Comparison of ENCODE assay signal across 18 cellular contexts in genomic region chr11:29214833-29215232, GRCh38.
DNase-seq lines count a peak whose midpoint lies in the region; ATAC-seq and TF ChIP-seq lines count a peak whose summit lies in the region.
"Had no signal": no experiment of that assay in that cellular context is flagged by ENCODE, and none has a peak within 500 bp of the region (broad histone marks: within the 10 kb centered on the region; RNA-seq: fewer than 3 reads in every experiment).

No MANE protein-coding gene starts in this region.

- TF ChIP-seq RAD21 in IMR-90 (IDR thresholded peaks at IDR 0.05; ENCODE audit: low read length): no peak

- H4K20me1 ChIP-seq in IMR-90 (ENCODE audit: insufficient read depth, low read length): no peaks in the 10 kb centered on the region

- no peak overlapping the region for H3K27ac ChIP-seq in IMR-90 (ENCODE audit: insufficient read depth, low read length)
- H3K27ac ChIP-seq: HL-60 had no signal

- no peak overlapping the region for H2AK9ac ChIP-seq in IMR-90 (replicated peaks; ENCODE audit: low read depth, low read length, poor library complexity)

- no peak for TF ChIP-seq CTCF in AG09309 (IDR thresholded peaks at IDR 0.05; ENCODE audit: control insufficient read depth, insufficient read depth, low read depth, low read length, missing control alignments)
- no peak for TF ChIP-seq CTCF in IMR-90 (conservative IDR thresholded peaks at IDR 0.05; ENCODE audit: low read depth, low read length)
- no peak for TF ChIP-seq CTCF in choroid plexus epithelial cell (conservative IDR thresholded peaks at IDR 0.05; ENCODE audit: low read depth, low read length)

- no peak overlapping the region; the same call in 1 of the 2 replicates for H4K5ac ChIP-seq in IMR-90 (ENCODE audit: low read depth, low read length)

- H2BK15ac ChIP-seq in IMR-90 (ENCODE audit: low read depth, low read length): no peak overlapping the region

- POLR2A ChIA-PET in IMR-90 (lab: Charles Lee; ENCODE audit: unreplicated experiment): no interaction called here

- dilution Hi-C loops in IMR-90 (cut with HindIII; ENCODE audit: low sequenced_read_pairs, unreplicated experiment): no loop called here

- no peak overlapping the region for H3K4me3 ChIP-seq in AG09309 (ENCODE audit: control insufficient read depth, low read depth, low read length)
- H3K4me3 ChIP-seq in IMR-90 (ENCODE audit: insufficient read depth, low read depth, low read length): no peak overlapping the region
- H3K4me3 ChIP-seq in choroid plexus epithelial cell (ENCODE audit: low read depth, low read length): no peak overlapping the region
- H3K4me3 ChIP-seq: HAP-1, K562 had no signal

- H3K79me1 ChIP-seq in IMR-90 (ENCODE audit: low read depth in 1 of 2, low read length in 2 of 2): no peaks in the 10 kb centered on the region

- H2AFZ ChIP-seq in IMR-90 (replicated peaks; ENCODE audit: low read length, poor library complexity): no peak overlapping the region

- peaks cover 5% of the 10 kb centered on the region; the same call in 1 of the 2 replicates for H3K4me1 ChIP-seq in IMR-90 (ENCODE audit: control insufficient read depth, insufficient read depth, low read length)
- H3K4me1 ChIP-seq: HAP-1 had no signal

- no peak for TF ChIP-seq POLR2A in IMR-90 (IDR thresholded peaks at IDR 0.05; ENCODE audit: low read depth, low read length)

- no peak overlapping the region for H2AK5ac ChIP-seq in IMR-90 (ENCODE audit: low read depth, low read length)

- peak overlapping the region; percentile 43; the same call in 1 of the 2 replicates for H2BK120ac ChIP-seq in IMR-90 (ENCODE audit: low read depth, low read length)

- intact Hi-C loops in IMR-90 (cut with micrococcal nuclease): no loop called here

- DNase-seq in AG09309 (ENCODE audit: low read depth) (peak; percentile 5), IMR-90 (peak; percentile 76), choroid plexus epithelial cell (ENCODE audit: low read depth) (peak; percentile 58), iris pigment epithelial cell (ENCODE audit: low read depth) (peak; percentile 73), UCSD-AML1 (lab: John Stamatoyannopoulos, UW; ENCODE audit: unreplicated experiment) (no peak), NOMO-1 treated with DMSO at 0.1 percent for 48 hours (lab: John Stamatoyannopoulos, UW; ENCODE audit: unreplicated experiment) (no peak), ureter (ENCODE audit: low spot score) (no peak), T-helper 1 cell (no peak)
- DNase-seq: CD4-positive, alpha-beta memory T cell; DMS79 treated with DMSO at 0.1 percent for 48 hours; NCI-H1105; NCI-H187 treated with DMSO at 0.1 percent for 48 hours; NCI-H446 treated with DMSO at 0.1 percent for 48 hours; NCI-H774; SHP77 treated with DMSO at 0.1 percent for 48 hours had no signal

- no peak overlapping the region; the same call in 1 of the 2 replicates for H3K9ac ChIP-seq in IMR-90 (ENCODE audit: low read depth, low read length)

- no peak overlapping the region for H3K56ac ChIP-seq in IMR-90 (ENCODE audit: extremely low read depth, insufficient read depth, low read length)

- 0 out of 2 replicates have a peak, but pooled peaks cover 2% of the 10 kb centered on the region for H3K9me3 ChIP-seq in IMR-90 (ENCODE audit: control insufficient read depth, insufficient read depth, low read length)
- H3K9me3 ChIP-seq: HAP-1 had no signal

- peak overlapping the region; percentile 77 for H2BK5ac ChIP-seq in IMR-90 (ENCODE audit: low read depth, low read length, poor library complexity, severe bottlenecking)

- CTCF ChIA-PET in IMR-90 (lab: Yijun Ruan, JAX): no interaction called here

- in situ Hi-C loops in IMR-90 (cut with MboI; ENCODE audit: low sequenced_read_pairs): no loop called here

- no peaks in the 10 kb centered on the region for H3K9me1 ChIP-seq in IMR-90 (ENCODE audit: insufficient read depth, low read length)

- H3K14ac ChIP-seq in IMR-90 (replicated peaks; ENCODE audit: low read depth, low read length): no peak overlapping the region

- no CpG with 5 or more reads among the region's 4 CpGs for WGBS in IMR-90 (ENCODE audit: extremely low coverage in 2 of 2, insufficient read length in 1 of 2), 2 experiments

- no peaks in the 10 kb centered on the region for H3K36me3 ChIP-seq in IMR-90 (ENCODE audit: control insufficient read depth, insufficient read depth, low read length)
- H3K36me3 ChIP-seq: HAP-1 had no signal

- no peak; the same call in 1 of the 2 replicates for ATAC-seq in IMR-90 (ENCODE audit: low read depth)
- ATAC-seq: K562 had no signal

- H4K91ac ChIP-seq in IMR-90 (ENCODE audit: insufficient read depth, low read depth, low read length): peak overlapping the region; percentile 25; the same call in 1 of the 2 replicates

- no peaks in the 10 kb centered on the region for H3K27me3 ChIP-seq in IMR-90 (ENCODE audit: control insufficient read depth, insufficient read depth, low read length)

- H3K18ac ChIP-seq in IMR-90 (ENCODE audit: low read depth, low read length): peak overlapping the region; percentile 54; the same call in 1 of the 2 replicates

- no TSS peak for BruUV-seq in IMR-90 (replicated peaks; lab: Mats Ljungman, UMichigan)

- no peak overlapping the region; the same call in 1 of the 2 replicates for H3K4ac ChIP-seq in IMR-90 (ENCODE audit: low read depth, low read length)

- no peak overlapping the region for H3K4me2 ChIP-seq in IMR-90 (ENCODE audit: low read depth, low read length)

- no peak overlapping the region for H3K23ac ChIP-seq in IMR-90 (ENCODE audit: low read depth, low read length)

- H2BK20ac ChIP-seq in IMR-90 (ENCODE audit: low read depth, low read length): no peak overlapping the region

- 0 out of 4 replicates have a peak overlapping the region, but pooled peaks of 1 of the 2 experiments have one; percentile 17 for H4K8ac ChIP-seq in IMR-90 (ENCODE audit: low read depth in 2 of 2, low read length in 2 of 2)

TF ChIP-seq in IMR-90, 13 proteins besides CTCF, POLR2A, EP300 and RAD21:
- TF ChIP-seq CEBPB (IDR thresholded peaks at IDR 0.05; ENCODE audit: low read depth, low read length) (peak; percentile 86), MAZ (IDR thresholded peaks at IDR 0.05; ENCODE audit: borderline replicate concordance, low read depth, low read length) (no peak)

Comparison
In these comparisons a context has a peak if more than half of its experiments do, and no peak if none do; other contexts are left out.
1. DNase-seq: peak in AG09309 (single experiment), IMR-90 (single experiment), choroid plexus epithelial cell (single experiment) and iris pigment epithelial cell (single experiment); none in UCSD-AML1 (single experiment), NOMO-1 treated with DMSO at 0.1 percent for 48 hours (single experiment), ureter (single experiment) and T-helper 1 cell (0 of 5).